Comparison of ENCODE assay signal across 1 cellular context in the genomic region with DNA sequence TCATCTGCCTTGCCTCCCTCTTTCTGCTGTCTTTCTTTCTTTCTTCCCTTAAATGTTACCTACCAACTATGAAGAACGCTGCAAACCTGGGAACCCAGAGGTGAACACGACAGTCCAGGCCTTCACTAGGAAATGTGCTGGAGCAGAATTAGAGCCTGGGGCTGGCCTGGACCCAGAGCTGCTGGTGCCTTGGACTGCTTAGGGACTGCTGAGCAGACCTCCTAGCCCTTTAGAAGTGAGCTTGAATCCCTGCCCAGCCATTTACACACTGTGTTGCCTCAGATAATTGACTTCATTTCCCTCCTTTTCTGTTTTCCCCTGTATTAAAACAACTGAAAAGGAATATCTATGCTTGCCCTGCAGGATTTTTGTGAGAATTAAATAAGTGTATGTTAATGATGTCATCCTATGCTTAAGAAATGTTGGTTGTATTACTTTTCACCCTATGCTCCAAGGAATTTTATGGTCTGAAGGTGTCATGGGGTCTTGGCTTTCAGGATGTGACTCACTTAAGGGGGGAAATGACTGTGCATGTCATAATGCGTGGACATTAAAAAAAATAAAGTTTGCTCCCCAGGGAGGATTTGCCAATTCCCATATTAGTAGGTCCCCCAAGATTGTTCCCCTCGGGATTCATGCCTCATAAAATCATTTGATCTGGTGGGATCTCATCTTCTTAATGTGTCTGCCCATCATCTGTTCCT.
TF ChIP-seq lines count a peak whose summit lies in the region.

No MANE protein-coding gene starts in this region.

TF ChIP-seq in IMR-90, 13 proteins besides CTCF, POLR2A, EP300 and RAD21 (continued from another document):
- TF ChIP-seq, protein P1, sequence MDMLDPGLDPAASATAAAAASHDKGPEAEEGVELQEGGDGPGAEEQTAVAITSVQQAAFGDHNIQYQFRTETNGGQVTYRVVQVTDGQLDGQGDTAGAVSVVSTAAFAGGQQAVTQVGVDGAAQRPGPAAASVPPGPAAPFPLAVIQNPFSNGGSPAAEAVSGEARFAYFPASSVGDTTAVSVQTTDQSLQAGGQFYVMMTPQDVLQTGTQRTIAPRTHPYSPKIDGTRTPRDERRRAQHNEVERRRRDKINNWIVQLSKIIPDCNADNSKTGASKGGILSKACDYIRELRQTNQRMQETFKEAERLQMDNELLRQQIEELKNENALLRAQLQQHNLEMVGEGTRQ (IDR thresholded peaks at IDR 0.05; ENCODE audit: low read depth, low read length), result no peak
- TF ChIP-seq SMC3 (IDR thresholded peaks at IDR 0.05; ENCODE audit: low read depth, low read length), result no peak
- TF ChIP-seq BHLHE40 (IDR thresholded peaks at IDR 0.05; ENCODE audit: low read depth, low read length), result peak; percentile 38; the same call in 1 of the 2 replicates
- peak; percentile 74 for TF ChIP-seq NFE2L2 (IDR thresholded peaks at IDR 0.05; ENCODE audit: low read depth, low read length)
- no peak for TF ChIP-seq CHD1 (IDR thresholded peaks at IDR 0.05; ENCODE audit: low read depth, low read length)
- peak; percentile 66 for TF ChIP-seq CEBPB (IDR thresholded peaks at IDR 0.05; ENCODE audit: low read depth, low read length)
TF ChIP-seq in IMR-90: peak in this region for 5.
